Comparison of ENCODE assay signal across 8 cellular contexts in the genomic region with DNA sequence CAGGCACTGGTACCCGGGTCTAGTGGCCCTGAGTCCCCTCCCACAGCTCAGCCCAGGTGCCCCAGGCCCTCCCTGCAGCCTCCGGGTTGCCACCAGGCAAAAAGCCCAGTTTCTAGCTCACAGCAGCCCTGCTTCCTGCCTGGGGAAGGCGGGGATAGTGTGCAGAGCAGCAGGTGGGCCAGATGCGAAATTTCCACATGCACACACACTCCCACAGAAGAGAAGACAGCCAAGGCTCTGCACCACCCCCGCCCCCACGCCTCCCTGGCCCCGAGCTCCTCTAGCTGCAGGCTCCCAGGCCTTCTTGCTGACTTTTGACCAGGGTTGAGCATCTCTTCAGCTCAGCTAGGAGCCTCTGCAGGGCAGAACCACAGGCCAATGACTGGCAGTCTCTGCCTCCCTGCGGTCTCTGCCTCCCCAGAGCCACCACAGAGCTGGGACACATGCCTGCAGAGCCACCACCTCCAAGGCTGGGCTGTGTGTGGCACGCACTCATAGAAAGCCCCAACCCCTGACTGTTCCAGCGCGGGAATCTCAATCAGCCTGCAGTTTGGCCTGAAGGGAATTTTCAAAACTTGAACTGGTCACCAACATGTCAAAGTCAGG. TPM values are rescaled to one million over a fixed set of nuclear protein-coding genes. Genes with fewer than 3 reads are reported as not detected.
DNase-seq lines count a peak whose midpoint lies in the region; ATAC-seq and TF ChIP-seq lines count a peak whose summit lies in the region.

No MANE protein-coding gene starts in this region.

- no peak for TF ChIP-seq CTCF in Panc1 (IDR thresholded peaks at IDR 0.05)

- H3K27ac ChIP-seq in BLaER1 (peak overlapping the region; percentile 55; the same call in 1 of the 2 replicates), Panc1 (ENCODE audit: low read length) (no peak overlapping the region)
- no peak overlapping the region for H3K27ac ChIP-seq in effector memory CD4-positive, alpha-beta T cell (ENCODE audit: insufficient read depth, low read length, poor library complexity, severe bottlenecking)

- H3K4me3 ChIP-seq in BLaER1 (no peak overlapping the region), Panc1 (ENCODE audit: low read depth in 2 of 2, low read length in 2 of 2) (no peak overlapping the region)
- H3K4me3 ChIP-seq in effector memory CD4-positive, alpha-beta T cell (ENCODE audit: insufficient read depth, low read depth, low read length, poor library complexity, severe bottlenecking): no peak overlapping the region

- peak; percentile 52 for ATAC-seq in GM21360 (IDR thresholded peaks at IDR 0.05; ENCODE audit: unreplicated experiment)
- ATAC-seq in Panc1: peak; percentile 46
- ATAC-seq in left ventricle myocardium superior: peak; percentile 14
- no peak for ATAC-seq in HG03378 (IDR thresholded peaks at IDR 0.05; ENCODE audit: unreplicated experiment)

- H3K4me1 ChIP-seq in BLaER1 (peaks cover 55% of the 10 kb centered on the region), Panc1 (ENCODE audit: control insufficient read depth, insufficient read depth, low read length) (peaks cover 22% of the 10 kb centered on the region)
- no peaks in the 10 kb centered on the region for H3K4me1 ChIP-seq in effector memory CD4-positive, alpha-beta T cell (ENCODE audit: control insufficient read depth, insufficient read depth, low read length, poor library complexity, severe bottlenecking)

- POLR2A ChIA-PET in Panc1 (lab: Charles Lee): no interaction called here

- in situ Hi-C loops in Panc1 (cut with HindIII; ENCODE audit: low pct_unique_long_range_greater_than_20kb, low sequenced_read_pairs): no loop called here

- intact Hi-C loops in Panc1 (cut with micrococcal nuclease; ENCODE audit: unreplicated experiment) (no loop called here), left ventricle myocardium superior (cut with micrococcal nuclease) (no loop called here)

- CTCF ChIA-PET in Panc1 (lab: Charles Lee): interaction anchor here (0.6 kb wide), 1 partner anchor 77 kb away, joined by 3 read pairs; no protein-coding TSS in a partner anchor

- DNase-seq in Panc1 (ENCODE audit: low read depth, low spot score) (no peak), left ventricle myocardium superior (no peak), OCI-M1 (lab: John Stamatoyannopoulos, UW) (no peak), HK-2 (ENCODE audit: unreplicated experiment) (no peak)
- no peak for DNase-seq in effector memory CD4-positive, alpha-beta T cell

- H3K27me3 ChIP-seq in BLaER1: no peaks in the 10 kb centered on the region
- no peaks in the 10 kb centered on the region for H3K27me3 ChIP-seq in Panc1 (ENCODE audit: control insufficient read depth, insufficient read depth, low read length)
- H3K27me3 ChIP-seq in effector memory CD4-positive, alpha-beta T cell (replicated peaks; ENCODE audit: control insufficient read depth, insufficient read depth, low read length, poor library complexity, severe bottlenecking): no peaks in the 10 kb centered on the region

- H3K9me3 ChIP-seq in BLaER1: peaks cover 7% of the 10 kb centered on the region; the same call in 1 of the 2 replicates
- H3K9me3 ChIP-seq in Panc1 (ENCODE audit: control insufficient read depth, insufficient read depth, low read depth, low read length): no peaks in the 10 kb centered on the region
- H3K9me3 ChIP-seq in effector memory CD4-positive, alpha-beta T cell (ENCODE audit: control insufficient read depth, low read length): no peaks in the 10 kb centered on the region

- H3K4me2 ChIP-seq in BLaER1: peak overlapping the region; percentile 71

- peaks cover 94% of the 10 kb centered on the region for H3K36me3 ChIP-seq in BLaER1
- no peaks in the 10 kb centered on the region; the same call in 1 of the 2 replicates for H3K36me3 ChIP-seq in Panc1 (ENCODE audit: control insufficient read depth, insufficient read depth, low read length)
- H3K36me3 ChIP-seq in effector memory CD4-positive, alpha-beta T cell (ENCODE audit: control insufficient read depth, insufficient read depth, low read length): peaks cover 20% of the 10 kb centered on the region

- BruUV-seq in Panc1 (replicated peaks; lab: Mats Ljungman, UMichigan): no TSS peak

- peaks cover 100% of the 10 kb centered on the region for H4K20me1 ChIP-seq in BLaER1

- H3K9ac ChIP-seq in BLaER1: peak overlapping the region; percentile 53; the same call in 1 of the 2 replicates

RNA-seq across cellular contexts. Expression of a gene that starts 7.2 kb away (rescaled TPM):
- total RNA-seq in Panc1 (2021; ENCODE audit: unreplicated experiment) (92.5 TPM), left ventricle myocardium superior (28.9 TPM)
- 121 TPM for polyA plus RNA-seq in Panc1 (2012; ENCODE audit: insufficient read length)

RNA-seq across cellular contexts. Expression of a gene that starts 20.2 kb away (rescaled TPM):
- total RNA-seq in Panc1 (2021; ENCODE audit: unreplicated experiment): 45.4 TPM
- polyA plus RNA-seq in Panc1 (2012; ENCODE audit: insufficient read length): 36.4 TPM
- total RNA-seq in left ventricle myocardium superior: 14.5 TPM

RNA-seq across cellular contexts. Expression of a gene that starts 44.1 kb away (rescaled TPM):
- total RNA-seq in Panc1 (2021; ENCODE audit: unreplicated experiment) (416 TPM), left ventricle myocardium superior (91.0 TPM)
- 387 TPM for polyA plus RNA-seq in Panc1 (2012; ENCODE audit: insufficient read length)
